ENCODE assay signal across 15 cellular contexts in the genomic region with DNA sequence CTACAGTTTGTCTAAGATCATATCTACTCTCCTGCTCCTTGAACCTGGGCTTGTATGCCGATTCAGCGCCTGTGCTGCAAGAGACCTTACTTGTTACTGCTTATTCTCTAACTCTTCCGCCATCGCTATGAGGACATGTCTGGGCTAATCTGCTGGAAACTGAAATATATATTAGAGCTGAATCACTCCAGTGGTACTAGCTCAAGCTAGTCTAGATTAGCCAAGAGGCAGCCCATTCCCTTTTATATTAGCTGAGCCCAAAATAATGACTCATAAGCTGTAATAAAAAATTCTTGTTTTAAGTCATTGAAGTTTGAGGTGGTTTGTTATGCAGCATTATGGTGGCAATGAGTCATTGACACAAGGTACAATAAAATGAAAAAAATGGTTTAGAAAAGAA. TPM values are rescaled to one million over a fixed set of nuclear protein-coding genes. Genes with fewer than 3 reads are reported as not detected.
A peak's percentile ranks its signal among the peaks of the same experiment; 100 is the strongest.
DNase-seq lines count a peak whose midpoint lies in the region; ATAC-seq and TF ChIP-seq lines count a peak whose summit lies in the region.
"Had no signal": no experiment of that assay in that cellular context is flagged by ENCODE, and none has a peak within 500 bp of the region (broad histone marks: within the 10 kb centered on the region; RNA-seq: fewer than 3 reads in every experiment).

No MANE protein-coding gene starts in this region.

- H3K4me3 ChIP-seq in epithelial cell of esophagus (ENCODE audit: low read length) = no peak overlapping the region
- no peak overlapping the region for H3K4me3 ChIP-seq in skeletal muscle cell (ENCODE audit: low read depth, low read length)

- intact Hi-C loops in posterior cingulate gyrus (cut with DNase I) = no loop called here

- no peak for ATAC-seq in GM19463 (IDR thresholded peaks at IDR 0.05; ENCODE audit: unreplicated experiment)
- ATAC-seq: left cardiac atrium; naive thymus-derived CD8-positive, alpha-beta T cell; right cardiac atrium; T-cell had no signal

- TF ChIP-seq CTCF in epithelial cell of esophagus (IDR thresholded peaks at IDR 0.05; ENCODE audit: insufficient read depth, low read depth, low read length, missing control alignments) = no peak

- DNase-seq in GM04503 (ENCODE audit: low read depth) (peak; percentile 11), LHCN-M2 (ENCODE audit: low read depth) (peak; percentile 80), epithelial cell of esophagus (ENCODE audit: low read depth) (peak; percentile 98), skeletal muscle cell (ENCODE audit: low read depth) (peak; percentile 37), posterior cingulate gyrus (no peak), COLO668 (lab: John Stamatoyannopoulos, UW; ENCODE audit: unreplicated experiment) (no peak)
- DNase-seq: activated CD4-positive, alpha-beta T cell treated with anti-CD3 and anti-CD28 coated beads for 1 hour; Caco-2; left cardiac atrium; naive thymus-derived CD8-positive, alpha-beta T cell; NCI-H2171 treated with DMSO at 0.1 percent for 48 hours; right cardiac atrium; T-cell had no signal

RNA-seq across cellular contexts. Expression of gene SLC6A16, which starts 52.8 kb away (rescaled TPM):
- 0.11 TPM in 1 of 2 replicates, not detected in the other for total RNA-seq in LHCN-M2 (2014; rRNA removed)
- 0.73 TPM for polyA plus RNA-seq in LHCN-M2 (2012)
- total RNA-seq: frontal cortex had no signal

Comparison
In these comparisons a context has a peak if more than half of its experiments do, and no peak if none do; other contexts are left out.
1. DNase-seq: peak in GM04503 (single experiment), LHCN-M2 (single experiment), epithelial cell of esophagus (single experiment) and skeletal muscle cell (single experiment); none in posterior cingulate gyrus (0 of 10) and COLO668 (single experiment).